In the genomic region with DNA sequence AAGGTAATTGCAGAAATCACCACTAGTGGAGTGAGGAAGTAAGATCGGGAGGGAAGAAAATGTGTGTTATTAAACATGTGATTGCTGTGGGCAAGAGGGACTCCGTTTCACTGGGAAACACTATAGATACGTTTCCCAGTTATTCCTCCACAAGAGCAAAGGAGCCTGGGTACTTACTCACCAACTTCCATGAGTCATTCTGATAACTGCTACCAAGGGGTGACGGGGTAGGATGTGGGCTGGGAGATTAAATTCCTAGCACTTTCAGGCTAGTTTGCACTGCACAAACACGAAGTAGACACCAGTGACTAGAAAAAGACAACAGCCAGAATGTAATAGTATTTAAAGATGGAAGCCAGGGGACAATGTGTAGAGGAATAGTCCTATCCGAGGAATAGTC, we compare ENCODE assay signal across 15 cellular contexts.
DNase-seq lines count a peak whose midpoint lies in the region; ATAC-seq, FAIRE-seq and TF ChIP-seq lines count a peak whose summit lies in the region.
"Had no signal": no experiment of that assay in that cellular context is flagged by ENCODE, and none has a peak within 500 bp of the region (broad histone marks: within the 10 kb centered on the region; RNA-seq: fewer than 3 reads in every experiment).

No MANE protein-coding gene starts in this region.

- no peak overlapping the region for H3K4me3 ChIP-seq in GM23248
- no peak overlapping the region for H3K4me3 ChIP-seq in bronchial epithelial cell (ENCODE audit: low read depth, low read length)
- no peak overlapping the region for H3K4me3 ChIP-seq in osteoblast (ENCODE audit: insufficient read depth, low read length)
- H3K4me3 ChIP-seq in Peyer's patch = no peak overlapping the region
- H3K4me3 ChIP-seq: left lung had no signal

- no peaks in the 10 kb centered on the region for H3K9me3 ChIP-seq in GM23248 (ENCODE audit: low read depth)
- no peaks in the 10 kb centered on the region for H3K9me3 ChIP-seq in osteoblast (ENCODE audit: low read depth, low read length)
- no peaks in the 10 kb centered on the region for H3K9me3 ChIP-seq in Peyer's patch
- H3K9me3 ChIP-seq: BE2C, left lung had no signal

- peak; percentile 64 for FAIRE-seq in bronchial epithelial cell (lab: Jason Lieb, UNC)

- H3K79me2 ChIP-seq in GM23248 (ENCODE audit: insufficient read depth) (no peaks in the 10 kb centered on the region), osteoblast (ENCODE audit: insufficient read depth, low read length) (no peaks in the 10 kb centered on the region)

- H3K9me2 ChIP-seq in GM23248 (ENCODE audit: insufficient read depth) = no peaks in the 10 kb centered on the region

- no peak for ATAC-seq in activated T-cell treated with anti-CD3 and anti-CD28 coated beads, Interleukin-2, amount 50 U/mL, for 4 hours
- ATAC-seq: left lung, T-cell had no signal

- H4K20me1 ChIP-seq in GM23248 (ENCODE audit: insufficient read depth) = no peaks in the 10 kb centered on the region
- H4K20me1 ChIP-seq in osteoblast (ENCODE audit: insufficient read depth, low read length) = no peaks in the 10 kb centered on the region

- H3K4me1 ChIP-seq in GM23248 (ENCODE audit: insufficient read depth) (no peaks in the 10 kb centered on the region), osteoblast (ENCODE audit: insufficient read depth, low read length) (peaks cover 11% of the 10 kb centered on the region), Peyer's patch (no peaks in the 10 kb centered on the region)
- H3K4me1 ChIP-seq: BE2C, left lung had no signal

- no peak for TF ChIP-seq POLR2A in Peyer's patch (IDR thresholded peaks at IDR 0.05)

- no peak overlapping the region for H3K9ac ChIP-seq in GM23248

- H2AFZ ChIP-seq in GM23248 (no peak overlapping the region), osteoblast (ENCODE audit: low read length) (peak overlapping the region; percentile 69)

- H3K4me3 Mint-ChIP-seq in T-helper 2 cell treated with Interferon-gamma antibody and Interleukin-4, amounts not matched to agents 5 μg/mL and 100 μg/mL, for 36 hours = no peak overlapping the region
- no peak overlapping the region for H3K4me3 Mint-ChIP-seq in activated T-cell treated with anti-CD3 and anti-CD28 coated beads, Interleukin-2, amount 50 U/mL, for 4 hours
- H3K4me3 Mint-ChIP-seq: activated B cell treated with CpG ODN at 0.5 μM for 24 hours, T-cell had no signal

- in situ Hi-C loops in GM23248 (cut with MboI) = loop anchor here (25.0 kb wide), 3 partner anchors 275 to 1050 kb away; no protein-coding TSS in a partner anchor

- H3K9me3 Mint-ChIP-seq in T-helper 2 cell treated with Interferon-gamma antibody and Interleukin-4, amounts not matched to agents 5 μg/mL and 100 μg/mL, for 36 hours = peaks cover 29% of the 10 kb centered on the region
- peaks cover 9% of the 10 kb centered on the region for H3K9me3 Mint-ChIP-seq in activated T-cell treated with anti-CD3 and anti-CD28 coated beads, Interleukin-2, amount 50 U/mL, for 4 hours
- H3K9me3 Mint-ChIP-seq: activated B cell treated with CpG ODN at 0.5 μM for 24 hours had no signal

- DNase-seq in GM23248 (peak; percentile 10), NCI-H226 (peak; percentile 97), bronchial epithelial cell (ENCODE audit: low read depth) (peak; percentile 89), osteoblast (ENCODE audit: insufficient read length, low spot score, missing footprints) (no peak), Peyer's patch (no peak)
- no peak for DNase-seq in T-helper 2 cell treated with Interferon-gamma antibody and Interleukin-4, amounts not matched to agents 5 μg/mL and 100 μg/mL, for 36 hours (ENCODE audit: low spot score)
- DNase-seq in activated T-cell treated with anti-CD3 and anti-CD28 coated beads, Interleukin-2, amount 50 U/mL, for 4 hours = no peak
- DNase-seq: activated B cell treated with CpG ODN at 0.5 μM for 24 hours; BE2C; left lung; NCI-H748 treated with DMSO at 0.1 percent for 48 hours; RPMI8226; stimulated activated CD4-positive, alpha-beta T cell treated with anti-CD3 and anti-CD28 coated beads, Interleukin-15, amount 100 ng/mL, for 24 hours; T-cell had no signal

- peaks cover 16% of the 10 kb centered on the region for H3K4me1 Mint-ChIP-seq in T-helper 2 cell treated with Interferon-gamma antibody and Interleukin-4, amounts not matched to agents 5 μg/mL and 100 μg/mL, for 36 hours (ENCODE audit: low read depth)
- peaks cover 20% of the 10 kb centered on the region for H3K4me1 Mint-ChIP-seq in activated T-cell treated with anti-CD3 and anti-CD28 coated beads, Interleukin-2, amount 50 U/mL, for 4 hours (ENCODE audit: low read depth)

- H3K27me3 ChIP-seq in GM23248 (replicated peaks; ENCODE audit: insufficient read depth) (no peaks in the 10 kb centered on the region), bronchial epithelial cell (ENCODE audit: control insufficient read depth, insufficient read depth, low read length) (no peaks in the 10 kb centered on the region), osteoblast (ENCODE audit: insufficient read depth, low read length) (no peaks in the 10 kb centered on the region), Peyer's patch (no peaks in the 10 kb centered on the region)
- H3K27me3 ChIP-seq: BE2C, left lung had no signal

- no peaks in the 10 kb centered on the region for H3K27me3 Mint-ChIP-seq in T-helper 2 cell treated with Interferon-gamma antibody and Interleukin-4, amounts not matched to agents 5 μg/mL and 100 μg/mL, for 36 hours (ENCODE audit: low read depth)
- H3K27me3 Mint-ChIP-seq in activated T-cell treated with anti-CD3 and anti-CD28 coated beads, Interleukin-2, amount 50 U/mL, for 4 hours (ENCODE audit: low read depth) = no peaks in the 10 kb centered on the region
- H3K27me3 Mint-ChIP-seq: progenitor cell of endocrine pancreas, T-cell had no signal

- H3K36me3 ChIP-seq in GM23248 (ENCODE audit: low read depth) = no peaks in the 10 kb centered on the region
- no peaks in the 10 kb centered on the region for H3K36me3 ChIP-seq in bronchial epithelial cell (ENCODE audit: control insufficient read depth, insufficient read depth, low read length)
- H3K36me3 ChIP-seq in osteoblast (ENCODE audit: insufficient read depth, low read length) = no peaks in the 10 kb centered on the region
- H3K36me3 ChIP-seq in Peyer's patch = no peaks in the 10 kb centered on the region
- H3K36me3 ChIP-seq: BE2C, left lung had no signal

- TF ChIP-seq CTCF in bronchial epithelial cell (IDR thresholded peaks at IDR 0.05; ENCODE audit: insufficient read depth, low read length, severe bottlenecking) (no peak), osteoblast (IDR thresholded peaks at IDR 0.05; ENCODE audit: extremely low read depth, low read depth, low read length) (no peak), Peyer's patch (IDR thresholded peaks at IDR 0.05) (no peak)

- no peak overlapping the region for H3K27ac Mint-ChIP-seq in T-helper 2 cell treated with Interferon-gamma antibody and Interleukin-4, amounts not matched to agents 5 μg/mL and 100 μg/mL, for 36 hours
- H3K27ac Mint-ChIP-seq: activated B cell treated with CpG ODN at 0.5 μM for 24 hours, progenitor cell of endocrine pancreas had no signal

- 75 to 82% methylated on average over 6 of the region's 6 CpGs for WGBS in GM23248 (ENCODE audit: low coverage in 1 of 2, low lambda C conversion rate in 2 of 2, missing lambda C conversion rate in 2 of 2), 2 experiments

- H3K36me3 Mint-ChIP-seq in T-helper 2 cell treated with Interferon-gamma antibody and Interleukin-4, amounts not matched to agents 5 μg/mL and 100 μg/mL, for 36 hours (ENCODE audit: low read depth) = peaks cover 59% of the 10 kb centered on the region
- H3K36me3 Mint-ChIP-seq in activated T-cell treated with anti-CD3 and anti-CD28 coated beads, Interleukin-2, amount 50 U/mL, for 4 hours (ENCODE audit: insufficient read depth) = peaks cover 34% of the 10 kb centered on the region

- no peaks in the 10 kb centered on the region for H3F3A ChIP-seq in GM23248 (ENCODE audit: insufficient read depth)

- no peak overlapping the region for H3K4me2 ChIP-seq in GM23248 (ENCODE audit: unreplicated experiment)
- H3K4me2 ChIP-seq in osteoblast (ENCODE audit: insufficient read depth, low read length) = no peak overlapping the region

- no peak overlapping the region for H3K27ac ChIP-seq in GM23248
- H3K27ac ChIP-seq in osteoblast (ENCODE audit: low read depth, low read length) = peak overlapping the region; percentile 56
- H3K27ac ChIP-seq in Peyer's patch = no peak overlapping the region
- H3K27ac ChIP-seq: left lung had no signal

Comparison
In these comparisons a context has a peak if more than half of its experiments do, and no peak if none do; other contexts are left out.
1. DNase-seq: peak in GM23248 (single experiment), NCI-H226 (single experiment) and bronchial epithelial cell (single experiment); none in osteoblast (single experiment), T-helper 2 cell treated with Interferon-gamma antibody and Interleukin-4, amounts not matched to agents 5 μg/mL and 100 μg/mL, for 36 hours (single experiment), Peyer's patch (0 of 3) and activated T-cell treated with anti-CD3 and anti-CD28 coated beads, Interleukin-2, amount 50 U/mL, for 4 hours (single experiment).